In the genomic region with DNA sequence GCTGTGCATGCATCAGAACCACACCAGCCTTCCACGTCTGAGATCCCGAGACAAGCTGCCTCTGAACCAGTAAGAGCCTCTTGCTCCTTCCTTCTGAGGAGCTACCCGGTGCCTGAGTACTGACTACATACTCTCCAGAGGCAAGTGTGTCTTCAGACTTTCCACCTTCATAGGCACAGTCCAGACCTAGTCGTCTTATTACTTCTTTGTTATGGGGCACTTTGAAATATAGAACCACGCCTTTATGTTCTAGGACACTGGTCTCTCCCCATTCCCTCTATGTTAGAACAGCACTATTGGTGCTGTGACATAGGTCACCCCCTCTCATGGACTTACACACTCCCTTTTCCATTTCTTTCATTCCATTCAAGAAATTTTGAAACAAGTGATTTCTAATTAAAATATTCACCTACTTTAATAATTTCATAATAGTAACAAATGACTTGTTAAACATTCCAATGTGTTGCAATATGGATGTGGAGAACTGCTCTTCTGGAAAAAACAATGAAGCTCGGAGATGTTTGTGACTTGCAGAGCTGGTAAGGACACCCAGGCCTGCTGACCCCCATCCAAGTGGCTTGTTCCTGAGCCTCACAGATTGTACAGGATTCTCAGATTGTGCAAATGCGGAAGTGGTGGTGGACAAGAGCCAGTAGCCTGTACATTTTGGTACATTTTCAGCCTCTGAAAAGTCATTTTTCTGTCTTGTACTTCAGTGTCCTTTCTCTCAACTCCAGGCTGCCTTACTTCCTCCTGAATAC, we compare ENCODE assay signal across 21 cellular contexts.
DNase-seq lines count a peak whose midpoint lies in the region; ATAC-seq and TF ChIP-seq lines count a peak whose summit lies in the region.
"Had no signal": no experiment of that assay in that cellular context is flagged by ENCODE, and none has a peak within 500 bp of the region (broad histone marks: within the 10 kb centered on the region; RNA-seq: fewer than 3 reads in every experiment).

No MANE protein-coding gene starts in this region.

- H3K4me3 ChIP-seq in mammary epithelial cell (replicated peaks in 1 of 3; ENCODE audit: insufficient read depth in 1 of 3, low read depth in 2 of 3, low read length in 3 of 3) (no peak overlapping the region), lower lobe of right lung (no peak overlapping the region), upper lobe of left lung (no peak overlapping the region), SK-N-SH (ENCODE audit: low read depth in 2 of 2, low read length in 1 of 2) (no peak overlapping the region)
- H3K4me3 ChIP-seq: GM23338, psoas muscle had no signal

- DNase-seq in MCF 10A (ENCODE audit: unreplicated experiment) (peak; percentile 90), mammary epithelial cell (no peak), caudate nucleus (lab: John Stamatoyannopoulos, UW) (no peak), lower lobe of right lung (no peak), upper lobe of left lung (peak in 1 of 2 donors; percentile 66), NCI-H1048 (lab: John Stamatoyannopoulos, UW) (no peak), SK-N-SH (no peak)
- no peak for DNase-seq in activated T-helper 1 cell treated with anti-CD3 and anti-CD28 coated beads, Interleukin-12 subunit alpha, Interleukin-12 subunit beta, Interleukin-2, Interleukin-4 antibody, amounts not matched to agents 30 ng/mL and 10 ng/mL and 1 ng/mL, durations not matched to agents 14 hours and 24 hours and 36 hours (ENCODE audit: low spot score)
- DNase-seq: activated CD4-positive, alpha-beta T cell treated with anti-CD3 and anti-CD28 coated beads, Interleukin-2, amount 50 U/mL, for 48 hours; aorta; Caco-2; foreskin keratinocyte; Karpas-422; NCI-H2081 treated with DMSO at 0.1 percent for 48 hours; NCI-H82; SIG-M5; stimulated activated CD4-positive, alpha-beta T cell treated with anti-CD3 and anti-CD28 coated beads, Interleukin-4, amount 100 ng/mL, for 24 hours had no signal

- H3K4me2 ChIP-seq in mammary epithelial cell (ENCODE audit: insufficient read depth, low read depth, low read length) (no peak overlapping the region), SK-N-SH (no peak overlapping the region)
- H3K4me2 ChIP-seq: GM23338 had no signal

- H3F3A ChIP-seq in SK-N-SH (replicated peaks; ENCODE audit: insufficient read depth) = no peaks in the 10 kb centered on the region

- TF ChIP-seq POLR2A in upper lobe of left lung (IDR thresholded peaks at IDR 0.05) = no peak

- intact Hi-C loops in MCF 10A (cut with micrococcal nuclease) (loop anchor here (1.0 to 5.0 kb wide), 4 partner anchors 61 to 245 kb away; a partner anchor contains a TSS), mammary epithelial cell (cut with micrococcal nuclease) (no loop called here), lower lobe of right lung (cut with DNase I) (no loop called here)
- intact Hi-C loops in activated T-helper 1 cell treated with anti-CD3 and anti-CD28 coated beads, Interleukin-12 subunit alpha, Interleukin-12 subunit beta, Interleukin-2, Interleukin-4 antibody, amounts not matched to agents 30 ng/mL and 10 ng/mL and 1 ng/mL, durations not matched to agents 14 hours and 24 hours and 36 hours (cut with micrococcal nuclease) = no loop called here

- no peaks in the 10 kb centered on the region for H3K9me2 ChIP-seq in SK-N-SH

- H3K36me3 ChIP-seq in mammary epithelial cell (ENCODE audit: insufficient read depth, low read length) (no peaks in the 10 kb centered on the region), lower lobe of right lung (no peaks in the 10 kb centered on the region), upper lobe of left lung (no peaks in the 10 kb centered on the region), SK-N-SH (replicated peaks in 1 of 2; ENCODE audit: control insufficient read depth in 1 of 2, insufficient read depth in 2 of 2, low read length in 1 of 2) (no peaks in the 10 kb centered on the region)

- TF ChIP-seq EP300 in upper lobe of left lung (IDR thresholded peaks at IDR 0.05) = no peak
- no peak for TF ChIP-seq EP300 in SK-N-SH (IDR thresholded peaks at IDR 0.05; ENCODE audit: borderline replicate concordance in 1 of 2, low read depth in 1 of 2, low read length in 1 of 2)

- WGBS in mammary epithelial cell (ENCODE audit: low coverage, missing lambda C conversion rate) = 95% methylated on average over 5 of the region's 7 CpGs
- 62 to 70% methylated on average over 7 of the region's 7 CpGs for WGBS in upper lobe of left lung, 2 donors
- WGBS in SK-N-SH (ENCODE audit: low lambda C conversion rate) = 52% methylated on average over 7 of the region's 7 CpGs

- no peaks in the 10 kb centered on the region for H4K20me1 ChIP-seq in mammary epithelial cell (ENCODE audit: insufficient read depth, low read length)
- no peaks in the 10 kb centered on the region for H4K20me1 ChIP-seq in SK-N-SH (ENCODE audit: insufficient read depth)

- TF ChIP-seq RAD21 in SK-N-SH (IDR thresholded peaks at IDR 0.05; ENCODE audit: low read length) = no peak

- H3K27me3 ChIP-seq in mammary epithelial cell (ENCODE audit: insufficient read depth, low read length) = no peaks in the 10 kb centered on the region
- no peaks in the 10 kb centered on the region for H3K27me3 ChIP-seq in lower lobe of right lung (ENCODE audit: low read depth)
- H3K27me3 ChIP-seq in upper lobe of left lung = no peaks in the 10 kb centered on the region
- no peaks in the 10 kb centered on the region for H3K27me3 ChIP-seq in SK-N-SH (ENCODE audit: insufficient read depth)
- H3K27me3 ChIP-seq: foreskin keratinocyte had no signal

- peak overlapping the region; percentile 30 for H3K4me3 Mint-ChIP-seq in MCF 10A (ENCODE audit: unreplicated experiment)
- H3K4me3 Mint-ChIP-seq in activated T-helper 1 cell treated with anti-CD3 and anti-CD28 coated beads, Interleukin-12 subunit alpha, Interleukin-12 subunit beta, Interleukin-2, Interleukin-4 antibody, amounts not matched to agents 30 ng/mL and 10 ng/mL and 1 ng/mL, durations not matched to agents 14 hours and 24 hours and 36 hours = no peak overlapping the region
- H3K4me3 Mint-ChIP-seq: activated T-helper 17 cell treated with anti-CD3 and anti-CD28 coated beads, Interleukin-2, amount 50 U/mL, for 72 hours; GM23338; stimulated activated memory B cell treated with anti-CD40 and anti-IgM and Interleukin-4, amounts not matched to agents 10 μg/mL and 1 μg/mL and 100 μg/mL, for 72 hours had no signal

- peak overlapping the region; percentile 76 for H3K27ac Mint-ChIP-seq in MCF 10A (ENCODE audit: low read depth, unreplicated experiment)
- H3K27ac Mint-ChIP-seq in activated T-helper 1 cell treated with anti-CD3 and anti-CD28 coated beads, Interleukin-12 subunit alpha, Interleukin-12 subunit beta, Interleukin-2, Interleukin-4 antibody, amounts not matched to agents 30 ng/mL and 10 ng/mL and 1 ng/mL, durations not matched to agents 14 hours and 24 hours and 36 hours = no peak overlapping the region
- H3K27ac Mint-ChIP-seq: activated T-helper 17 cell treated with anti-CD3 and anti-CD28 coated beads, Interleukin-2, amount 50 U/mL, for 72 hours; GM23338; stimulated activated memory B cell treated with anti-CD40 and anti-IgM and Interleukin-4, amounts not matched to agents 10 μg/mL and 1 μg/mL and 100 μg/mL, for 72 hours had no signal

- no peaks in the 10 kb centered on the region for H3K27me3 Mint-ChIP-seq in MCF 10A (ENCODE audit: insufficient read depth, unreplicated experiment)
- H3K27me3 Mint-ChIP-seq in activated T-helper 1 cell treated with anti-CD3 and anti-CD28 coated beads, Interleukin-12 subunit alpha, Interleukin-12 subunit beta, Interleukin-2, Interleukin-4 antibody, amounts not matched to agents 30 ng/mL and 10 ng/mL and 1 ng/mL, durations not matched to agents 14 hours and 24 hours and 36 hours (ENCODE audit: insufficient read depth) = no peaks in the 10 kb centered on the region
- H3K27me3 Mint-ChIP-seq: stimulated activated memory B cell treated with anti-CD40 and anti-IgM and Interleukin-4, amounts not matched to agents 10 μg/mL and 1 μg/mL and 100 μg/mL, for 72 hours had no signal

- no peak overlapping the region for H2AFZ ChIP-seq in mammary epithelial cell (ENCODE audit: low read depth, low read length)
- H2AFZ ChIP-seq in SK-N-SH (ENCODE audit: low read depth) = no peak overlapping the region
- H2AFZ ChIP-seq: GM23338 had no signal

- in situ Hi-C loops in mammary epithelial cell (cut with MboI; ENCODE audit: low sequenced_read_pairs in 2 of 2) = no loop called here

- H3K9me3 ChIP-seq in mammary epithelial cell (replicated peaks; ENCODE audit: insufficient read depth, low read length) (no peaks in the 10 kb centered on the region), lower lobe of right lung (no peaks in the 10 kb centered on the region), upper lobe of left lung (no peaks in the 10 kb centered on the region), SK-N-SH (no peaks in the 10 kb centered on the region)
- H3K9me3 ChIP-seq: Caco-2, psoas muscle had no signal

- ATAC-seq in lower lobe of right lung (peak; percentile 58 to 65), upper lobe of left lung (ENCODE audit: low FRiP score in 2 of 2) (peak; percentile 18 to 63)
- ATAC-seq: activated T-helper 17 cell treated with anti-CD3 and anti-CD28 coated beads, Interleukin-2, amount 50 U/mL, for 72 hours; GM23338; stimulated activated memory B cell treated with anti-CD40 and anti-IgM and Interleukin-4, amounts not matched to agents 10 μg/mL and 1 μg/mL and 100 μg/mL, for 72 hours had no signal

- POLR2A ChIA-PET in MCF 10A (lab: Yijun Ruan, JAX) = interaction anchor here (0.7 to 8.5 kb wide), 35 partner anchors 8 to 627 kb away, joined by 3 to 98 read pairs (median 6); a partner anchor contains a TSS
- POLR2A ChIA-PET in SK-N-SH (lab: Yijun Ruan, JAX) = no interaction called here

- H3K4me1 ChIP-seq in mammary epithelial cell (ENCODE audit: insufficient read depth, low read length) = peaks cover 40% of the 10 kb centered on the region
- H3K4me1 ChIP-seq in lower lobe of right lung = peaks cover 30% of the 10 kb centered on the region
- peaks cover 5 to 28% (median 14%) of the 10 kb centered on the region in 4 donors for H3K4me1 ChIP-seq in upper lobe of left lung
- H3K4me1 ChIP-seq in SK-N-SH (ENCODE audit: control insufficient read depth in 1 of 2, insufficient read depth in 2 of 2, low read depth in 1 of 2, low read length in 1 of 2) = peaks cover 0 to 9% of the 10 kb centered on the region in 2 experiments; a peak in 2 of 4 replicates

- TF ChIP-seq CTCF in MCF 10A (IDR thresholded peaks at IDR 0.05; ENCODE audit: unreplicated experiment) (no peak), mammary epithelial cell (conservative IDR thresholded peaks at IDR 0.05 in 1 of 2, IDR thresholded peaks at IDR 0.05 in 1 of 2; ENCODE audit: extremely low read depth in 1 of 2, insufficient read depth in 1 of 2, low read depth in 1 of 2, low read length in 2 of 2) (no peak), lower lobe of right lung (IDR thresholded peaks at IDR 0.05) (no peak), upper lobe of left lung (IDR thresholded peaks at IDR 0.05) (no peak), SK-N-SH (IDR thresholded peaks at IDR 0.05) (no peak)

- H3K79me2 ChIP-seq in mammary epithelial cell (ENCODE audit: insufficient read depth, low read length) = no peaks in the 10 kb centered on the region
- no peaks in the 10 kb centered on the region for H3K79me2 ChIP-seq in SK-N-SH (ENCODE audit: insufficient read depth)

- dilution Hi-C loops in mammary epithelial cell (cut with HindIII; ENCODE audit: low sequenced_read_pairs) = no loop called here

- BruUV-seq in MCF 10A (replicated peaks; lab: Mats Ljungman, UMichigan) (no TSS peak), mammary epithelial cell (replicated peaks; lab: Mats Ljungman, UMichigan) (no TSS peak)

- H3K27ac ChIP-seq in mammary epithelial cell (ENCODE audit: insufficient read depth, low read depth, low read length) = no peak overlapping the region
- H3K27ac ChIP-seq in caudate nucleus (ENCODE audit: low read depth, low read length) = peak overlapping the region; percentile 69
- peak overlapping the region; percentile 51 for H3K27ac ChIP-seq in lower lobe of right lung
- H3K27ac ChIP-seq in upper lobe of left lung = peak overlapping the region; percentile 8 to 44 (median 36)
- H3K27ac ChIP-seq in SK-N-SH (ENCODE audit: low read depth in 2 of 2, low read length in 1 of 2) = no peak overlapping the region
- H3K27ac ChIP-seq: foreskin keratinocyte had no signal

- no peak overlapping the region for H3K9ac ChIP-seq in mammary epithelial cell (ENCODE audit: insufficient read depth, low read length)
- H3K9ac ChIP-seq in SK-N-SH = no peak overlapping the region

- H3K4me1 Mint-ChIP-seq in MCF 10A (ENCODE audit: insufficient read depth, unreplicated experiment) = peaks cover 53% of the 10 kb centered on the region
- no peaks in the 10 kb centered on the region for H3K4me1 Mint-ChIP-seq in activated T-helper 1 cell treated with anti-CD3 and anti-CD28 coated beads, Interleukin-12 subunit alpha, Interleukin-12 subunit beta, Interleukin-2, Interleukin-4 antibody, amounts not matched to agents 30 ng/mL and 10 ng/mL and 1 ng/mL, durations not matched to agents 14 hours and 24 hours and 36 hours (ENCODE audit: low read depth)
- H3K4me1 Mint-ChIP-seq: stimulated activated memory B cell treated with anti-CD40 and anti-IgM and Interleukin-4, amounts not matched to agents 10 μg/mL and 1 μg/mL and 100 μg/mL, for 72 hours had no signal

- no peaks in the 10 kb centered on the region for H3K9me3 Mint-ChIP-seq in MCF 10A (ENCODE audit: unreplicated experiment)
- H3K9me3 Mint-ChIP-seq in activated T-helper 1 cell treated with anti-CD3 and anti-CD28 coated beads, Interleukin-12 subunit alpha, Interleukin-12 subunit beta, Interleukin-2, Interleukin-4 antibody, amounts not matched to agents 30 ng/mL and 10 ng/mL and 1 ng/mL, durations not matched to agents 14 hours and 24 hours and 36 hours = no peaks in the 10 kb centered on the region
- H3K9me3 Mint-ChIP-seq: activated T-helper 17 cell treated with anti-CD3 and anti-CD28 coated beads, Interleukin-2, amount 50 U/mL, for 72 hours; GM23338 had no signal

- H3K36me3 Mint-ChIP-seq in MCF 10A (ENCODE audit: insufficient read depth, unreplicated experiment) = no peaks in the 10 kb centered on the region
- H3K36me3 Mint-ChIP-seq in activated T-helper 1 cell treated with anti-CD3 and anti-CD28 coated beads, Interleukin-12 subunit alpha, Interleukin-12 subunit beta, Interleukin-2, Interleukin-4 antibody, amounts not matched to agents 30 ng/mL and 10 ng/mL and 1 ng/mL, durations not matched to agents 14 hours and 24 hours and 36 hours (ENCODE audit: low read depth) = no peaks in the 10 kb centered on the region
- H3K36me3 Mint-ChIP-seq: stimulated activated memory B cell treated with anti-CD40 and anti-IgM and Interleukin-4, amounts not matched to agents 10 μg/mL and 1 μg/mL and 100 μg/mL, for 72 hours had no signal

- CTCF ChIA-PET in MCF 10A (lab: Yijun Ruan, JAX) (interaction anchor here (0.6 to 1.3 kb wide), 3 partner anchors 71 to 1212 kb away, joined by 3 to 4 read pairs (median 3); no protein-coding TSS in a partner anchor), mammary epithelial cell (lab: Charles Lee; ENCODE audit: low non-redundant PET) (no interaction called here), SK-N-SH (lab: Yijun Ruan, JAX) (interaction anchor here (1.1 kb wide), 1 partner anchor 28 kb away, joined by 3 read pairs; no protein-coding TSS in a partner anchor)

Comparison
In these comparisons a context has a peak if more than half of its experiments do, and no peak if none do; other contexts are left out.
1. H3K27ac ChIP-seq: peak in caudate nucleus (single experiment), lower lobe of right lung (single experiment) and upper lobe of left lung (4 of 4); none in mammary epithelial cell (single experiment) and SK-N-SH (0 of 2).